18 cellular contexts compared by ENCODE assay signal in the genomic region with DNA sequence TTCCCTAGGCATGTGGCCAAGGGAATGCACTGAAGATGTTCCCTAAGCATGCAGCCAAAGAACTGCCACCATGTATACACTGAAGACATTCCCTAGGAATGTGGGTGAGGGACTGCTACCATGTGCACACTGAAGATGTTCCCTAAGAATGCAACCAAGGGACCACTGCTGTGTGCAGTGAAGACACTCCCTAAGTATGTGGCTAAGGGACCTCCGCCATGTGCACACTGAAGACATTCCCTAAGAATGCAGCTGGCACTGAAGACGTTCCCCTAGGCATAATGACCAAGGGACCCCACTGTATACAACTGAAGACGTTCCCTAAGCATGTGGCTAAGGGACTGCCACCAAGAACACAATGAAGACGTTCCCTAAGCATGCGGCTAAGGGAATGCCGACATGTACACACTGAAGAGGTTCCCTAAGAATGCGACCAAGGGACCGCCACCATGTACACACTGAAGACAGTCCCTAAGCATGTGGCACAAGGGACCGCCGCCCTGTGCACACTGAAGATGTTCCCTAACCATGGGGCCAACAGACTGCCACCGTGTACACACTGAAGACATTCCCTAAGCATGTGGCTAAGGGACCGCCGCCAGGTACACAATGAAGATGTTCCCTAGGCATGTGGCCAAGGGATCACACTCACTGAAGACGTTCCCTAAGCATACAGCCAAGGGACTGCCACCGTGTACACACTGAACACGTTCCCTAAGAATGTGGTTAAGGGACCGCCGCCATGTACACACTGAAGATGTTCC.
"Had no signal": no experiment of that assay in that cellular context is flagged by ENCODE, and none has a peak within 500 bp of the region (broad histone marks: within the 10 kb centered on the region; RNA-seq: fewer than 3 reads in every experiment).

No MANE protein-coding gene starts in this region.

- H3K27me3 ChIP-seq: body of pancreas, esophagus squamous epithelium, sigmoid colon had no signal

- H3K36me3 ChIP-seq: esophagus squamous epithelium, sigmoid colon had no signal

- H3K27ac Mint-ChIP-seq: natural killer cell treated with Interleukin-12 subunit alpha and Interleukin-12 subunit beta and Interleukin-15 and Interleukin-18, amount 100 ng/mL, for 72 hours; stimulated activated naive CD8-positive, alpha-beta T cell treated with anti-CD3 and anti-CD28 coated beads, Interleukin-15, Interleukin-2, amounts not matched to agents 100 ng/mL and 50 ng/mL, for 24 hours had no signal

- DNase-seq: activated CD4-positive, alpha-beta T cell treated with anti-CD3 and anti-CD28 coated beads, Interleukin-2, amount 50 U/mL, for 1 hour; activated effector memory CD4-positive, alpha-beta T cell treated with anti-CD3 and anti-CD28 coated beads, Interleukin-2, amount 50 U/mL, for 16 hours; amniotic stem cell; body of pancreas; cerebellar nuclear complex; dermis blood vessel endothelial cell; esophagus squamous epithelium; foreskin fibroblast; glutamatergic neuron; sigmoid colon; stimulated activated CD4-positive, alpha-beta T cell treated with anti-CD3 and anti-CD28 coated beads, Interleukin-2, amount 100 ng/mL, for 48 hours; T-helper 2 cell had no signal

- H3K27me3 Mint-ChIP-seq: natural killer cell treated with Interleukin-12 subunit alpha and Interleukin-12 subunit beta and Interleukin-15 and Interleukin-18, amount 100 ng/mL, for 72 hours; stimulated activated naive CD8-positive, alpha-beta T cell treated with anti-CD3 and anti-CD28 coated beads, Interleukin-15, Interleukin-2, amounts not matched to agents 100 ng/mL and 50 ng/mL, for 24 hours had no signal

- H3K4me3 Mint-ChIP-seq: natural killer cell treated with Interleukin-12 subunit alpha and Interleukin-12 subunit beta and Interleukin-15 and Interleukin-18, amount 100 ng/mL, for 72 hours; stimulated activated naive CD8-positive, alpha-beta T cell treated with anti-CD3 and anti-CD28 coated beads, Interleukin-15, Interleukin-2, amounts not matched to agents 100 ng/mL and 50 ng/mL, for 24 hours had no signal

- H3K4me3 ChIP-seq: body of pancreas, esophagus squamous epithelium, sigmoid colon had no signal

- FAIRE-seq: endometrium, TTC549 had no signal

- ATAC-seq: activated naive CD4-positive, alpha-beta T cell treated with anti-CD3 and anti-CD28 coated beads, Interleukin-2, amount 50 U/mL, for 72 hours; body of pancreas; left lobe of liver; natural killer cell treated with Interleukin-12 subunit alpha and Interleukin-12 subunit beta and Interleukin-15 and Interleukin-18, amount 100 ng/mL, for 72 hours had no signal

- H3K4me1 ChIP-seq: esophagus squamous epithelium, sigmoid colon had no signal

- H3K27ac ChIP-seq: esophagus squamous epithelium, sigmoid colon had no signal

- H3K9me3 ChIP-seq: body of pancreas, esophagus squamous epithelium, sigmoid colon had no signal
